In the genomic region with DNA sequence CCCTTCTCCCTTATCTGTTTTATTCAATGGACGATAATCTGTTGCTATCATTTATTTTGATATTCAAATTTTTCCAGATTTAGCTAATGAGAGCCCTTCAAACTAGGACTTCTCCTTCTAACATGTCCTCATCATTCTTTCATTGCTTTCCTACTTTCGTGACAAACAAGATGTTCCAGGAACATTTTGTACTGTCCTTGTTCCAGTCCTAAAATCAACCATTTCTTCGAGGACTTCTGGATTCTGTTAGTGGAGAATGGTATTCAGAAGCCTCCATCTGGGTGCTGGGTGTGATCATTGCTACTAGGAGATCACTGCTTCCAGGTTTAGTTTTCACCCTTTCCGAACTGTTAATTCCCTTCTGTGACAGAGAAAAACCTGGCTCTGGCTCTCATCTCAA, we compare ENCODE assay signal across 2 cellular contexts.
TF ChIP-seq lines count a peak whose summit lies in the region.

No MANE protein-coding gene starts in this region.

TF ChIP-seq in GM23338, 12 proteins besides CTCF, POLR2A, EP300 and RAD21:
- TF ChIP-seq, protein P1, sequence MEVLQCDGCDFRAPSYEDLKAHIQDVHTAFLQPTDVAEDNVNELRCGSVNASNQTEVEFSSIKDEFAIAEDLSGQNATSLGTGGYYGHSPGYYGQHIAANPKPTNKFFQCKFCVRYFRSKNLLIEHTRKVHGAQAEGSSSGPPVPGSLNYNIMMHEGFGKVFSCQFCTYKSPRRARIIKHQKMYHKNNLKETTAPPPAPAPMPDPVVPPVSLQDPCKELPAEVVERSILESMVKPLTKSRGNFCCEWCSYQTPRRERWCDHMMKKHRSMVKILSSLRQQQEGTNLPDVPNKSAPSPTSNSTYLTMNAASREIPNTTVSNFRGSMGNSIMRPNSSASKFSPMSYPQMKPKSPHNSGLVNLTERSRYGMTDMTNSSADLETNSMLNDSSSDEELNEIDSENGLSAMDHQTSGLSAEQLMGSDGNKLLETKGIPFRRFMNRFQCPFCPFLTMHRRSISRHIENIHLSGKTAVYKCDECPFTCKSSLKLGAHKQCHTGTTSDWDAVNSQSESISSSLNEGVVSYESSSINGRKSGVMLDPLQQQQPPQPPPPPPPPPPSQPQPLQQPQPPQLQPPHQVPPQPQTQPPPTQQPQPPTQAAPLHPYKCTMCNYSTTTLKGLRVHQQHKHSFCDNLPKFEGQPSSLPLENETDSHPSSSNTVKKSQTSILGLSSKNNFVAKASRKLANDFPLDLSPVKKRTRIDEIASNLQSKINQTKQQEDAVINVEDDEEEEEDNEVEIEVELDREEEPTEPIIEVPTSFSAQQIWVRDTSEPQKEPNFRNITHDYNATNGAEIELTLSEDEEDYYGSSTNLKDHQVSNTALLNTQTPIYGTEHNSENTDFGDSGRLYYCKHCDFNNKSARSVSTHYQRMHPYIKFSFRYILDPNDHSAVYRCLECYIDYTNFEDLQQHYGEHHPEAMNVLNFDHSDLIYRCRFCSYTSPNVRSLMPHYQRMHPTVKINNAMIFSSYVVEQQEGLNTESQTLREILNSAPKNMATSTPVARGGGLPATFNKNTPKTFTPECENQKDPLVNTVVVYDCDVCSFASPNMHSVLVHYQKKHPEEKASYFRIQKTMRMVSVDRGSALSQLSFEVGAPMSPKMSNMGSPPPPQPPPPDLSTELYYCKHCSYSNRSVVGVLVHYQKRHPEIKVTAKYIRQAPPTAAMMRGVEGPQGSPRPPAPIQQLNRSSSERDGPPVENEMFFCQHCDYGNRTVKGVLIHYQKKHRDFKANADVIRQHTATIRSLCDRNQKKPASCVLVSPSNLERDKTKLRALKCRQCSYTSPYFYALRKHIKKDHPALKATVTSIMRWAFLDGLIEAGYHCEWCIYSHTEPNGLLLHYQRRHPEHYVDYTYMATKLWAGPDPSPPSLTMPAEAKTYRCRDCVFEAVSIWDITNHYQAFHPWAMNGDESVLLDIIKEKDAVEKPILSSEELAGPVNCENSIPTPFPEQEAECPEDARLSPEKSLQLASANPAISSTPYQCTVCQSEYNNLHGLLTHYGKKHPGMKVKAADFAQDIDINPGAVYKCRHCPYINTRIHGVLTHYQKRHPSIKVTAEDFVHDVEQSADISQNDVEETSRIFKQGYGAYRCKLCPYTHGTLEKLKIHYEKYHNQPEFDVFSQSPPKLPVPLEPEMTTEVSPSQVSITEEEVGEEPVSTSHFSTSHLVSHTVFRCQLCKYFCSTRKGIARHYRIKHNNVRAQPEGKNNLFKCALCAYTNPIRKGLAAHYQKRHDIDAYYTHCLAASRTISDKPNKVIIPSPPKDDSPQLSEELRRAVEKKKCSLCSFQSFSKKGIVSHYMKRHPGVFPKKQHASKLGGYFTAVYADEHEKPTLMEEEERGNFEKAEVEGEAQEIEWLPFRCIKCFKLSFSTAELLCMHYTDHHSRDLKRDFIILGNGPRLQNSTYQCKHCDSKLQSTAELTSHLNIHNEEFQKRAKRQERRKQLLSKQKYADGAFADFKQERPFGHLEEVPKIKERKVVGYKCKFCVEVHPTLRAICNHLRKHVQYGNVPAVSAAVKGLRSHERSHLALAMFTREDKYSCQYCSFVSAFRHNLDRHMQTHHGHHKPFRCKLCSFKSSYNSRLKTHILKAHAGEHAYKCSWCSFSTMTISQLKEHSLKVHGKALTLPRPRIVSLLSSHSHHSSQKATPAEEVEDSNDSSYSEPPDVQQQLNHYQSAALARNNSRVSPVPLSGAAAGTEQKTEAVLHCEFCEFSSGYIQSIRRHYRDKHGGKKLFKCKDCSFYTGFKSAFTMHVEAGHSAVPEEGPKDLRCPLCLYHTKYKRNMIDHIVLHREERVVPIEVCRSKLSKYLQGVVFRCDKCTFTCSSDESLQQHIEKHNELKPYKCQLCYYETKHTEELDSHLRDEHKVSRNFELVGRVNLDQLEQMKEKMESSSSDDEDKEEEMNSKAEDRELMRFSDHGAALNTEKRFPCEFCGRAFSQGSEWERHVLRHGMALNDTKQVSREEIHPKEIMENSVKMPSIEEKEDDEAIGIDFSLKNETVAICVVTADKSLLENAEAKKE (CRISPR knock-in tag; IDR thresholded peaks at IDR 0.05), result no peak
- TF ChIP-seq, protein P2, sequence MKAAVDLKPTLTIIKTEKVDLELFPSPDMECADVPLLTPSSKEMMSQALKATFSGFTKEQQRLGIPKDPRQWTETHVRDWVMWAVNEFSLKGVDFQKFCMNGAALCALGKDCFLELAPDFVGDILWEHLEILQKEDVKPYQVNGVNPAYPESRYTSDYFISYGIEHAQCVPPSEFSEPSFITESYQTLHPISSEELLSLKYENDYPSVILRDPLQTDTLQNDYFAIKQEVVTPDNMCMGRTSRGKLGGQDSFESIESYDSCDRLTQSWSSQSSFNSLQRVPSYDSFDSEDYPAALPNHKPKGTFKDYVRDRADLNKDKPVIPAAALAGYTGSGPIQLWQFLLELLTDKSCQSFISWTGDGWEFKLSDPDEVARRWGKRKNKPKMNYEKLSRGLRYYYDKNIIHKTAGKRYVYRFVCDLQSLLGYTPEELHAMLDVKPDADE (IDR thresholded peaks at IDR 0.05), result no peak
- TF ChIP-seq ZNF114 (CRISPR knock-in tag; IDR thresholded peaks at IDR 0.05) (no peak), NANOG (IDR thresholded peaks at IDR 0.05; ENCODE audit: borderline replicate concordance) (no peak), EZH2 (IDR thresholded peaks at IDR 0.05; ENCODE audit: low read depth, unreplicated experiment) (no peak), ZNF331 (CRISPR knock-in tag; IDR thresholded peaks at IDR 0.05; ENCODE audit: low read depth) (no peak), CREB1 (CRISPR knock-in tag; IDR thresholded peaks at IDR 0.05; ENCODE audit: low read depth) (no peak), EZH2phosphoT487 (IDR thresholded peaks at IDR 0.05; ENCODE audit: unreplicated experiment) (no peak), STAT1 (IDR thresholded peaks at IDR 0.05; ENCODE audit: unreplicated experiment) (no peak)
- TF ChIP-seq, protein P3, sequence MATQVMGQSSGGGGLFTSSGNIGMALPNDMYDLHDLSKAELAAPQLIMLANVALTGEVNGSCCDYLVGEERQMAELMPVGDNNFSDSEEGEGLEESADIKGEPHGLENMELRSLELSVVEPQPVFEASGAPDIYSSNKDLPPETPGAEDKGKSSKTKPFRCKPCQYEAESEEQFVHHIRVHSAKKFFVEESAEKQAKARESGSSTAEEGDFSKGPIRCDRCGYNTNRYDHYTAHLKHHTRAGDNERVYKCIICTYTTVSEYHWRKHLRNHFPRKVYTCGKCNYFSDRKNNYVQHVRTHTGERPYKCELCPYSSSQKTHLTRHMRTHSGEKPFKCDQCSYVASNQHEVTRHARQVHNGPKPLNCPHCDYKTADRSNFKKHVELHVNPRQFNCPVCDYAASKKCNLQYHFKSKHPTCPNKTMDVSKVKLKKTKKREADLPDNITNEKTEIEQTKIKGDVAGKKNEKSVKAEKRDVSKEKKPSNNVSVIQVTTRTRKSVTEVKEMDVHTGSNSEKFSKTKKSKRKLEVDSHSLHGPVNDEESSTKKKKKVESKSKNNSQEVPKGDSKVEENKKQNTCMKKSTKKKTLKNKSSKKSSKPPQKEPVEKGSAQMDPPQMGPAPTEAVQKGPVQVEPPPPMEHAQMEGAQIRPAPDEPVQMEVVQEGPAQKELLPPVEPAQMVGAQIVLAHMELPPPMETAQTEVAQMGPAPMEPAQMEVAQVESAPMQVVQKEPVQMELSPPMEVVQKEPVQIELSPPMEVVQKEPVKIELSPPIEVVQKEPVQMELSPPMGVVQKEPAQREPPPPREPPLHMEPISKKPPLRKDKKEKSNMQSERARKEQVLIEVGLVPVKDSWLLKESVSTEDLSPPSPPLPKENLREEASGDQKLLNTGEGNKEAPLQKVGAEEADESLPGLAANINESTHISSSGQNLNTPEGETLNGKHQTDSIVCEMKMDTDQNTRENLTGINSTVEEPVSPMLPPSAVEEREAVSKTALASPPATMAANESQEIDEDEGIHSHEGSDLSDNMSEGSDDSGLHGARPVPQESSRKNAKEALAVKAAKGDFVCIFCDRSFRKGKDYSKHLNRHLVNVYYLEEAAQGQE (IDR thresholded peaks at IDR 0.05; ENCODE audit: unreplicated experiment), result no peak

TF ChIP-seq in WTC11, 78 proteins besides CTCF, POLR2A, EP300 and RAD21 (continued from another document):
- TF ChIP-seq, protein P4, sequence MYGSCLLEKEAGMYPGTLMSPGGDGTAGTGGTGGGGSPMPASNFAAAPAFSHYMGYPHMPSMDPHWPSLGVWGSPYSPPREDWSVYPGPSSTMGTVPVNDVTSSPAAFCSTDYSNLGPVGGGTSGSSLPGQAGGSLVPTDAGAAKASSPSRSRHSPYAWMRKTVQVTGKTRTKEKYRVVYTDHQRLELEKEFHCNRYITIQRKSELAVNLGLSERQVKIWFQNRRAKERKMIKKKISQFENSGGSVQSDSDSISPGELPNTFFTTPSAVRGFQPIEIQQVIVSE (CRISPR knock-in tag; IDR thresholded peaks at IDR 0.05; ENCODE audit: borderline replicate concordance), result no peak
- no peak for TF ChIP-seq KAT7 (CRISPR knock-in tag; IDR thresholded peaks at IDR 0.05; ENCODE audit: borderline replicate concordance)
- no peak for TF ChIP-seq NR3C1 (CRISPR knock-in tag; conservative IDR thresholded peaks at IDR 0.05; ENCODE audit: low read depth)
- no peak for TF ChIP-seq SOX15 (CRISPR knock-in tag; IDR thresholded peaks at IDR 0.05)
- TF ChIP-seq NFE2L1 (CRISPR knock-in tag; IDR thresholded peaks at IDR 0.05), result no peak
- no peak for TF ChIP-seq CREB1 (CRISPR knock-in tag; IDR thresholded peaks at IDR 0.05)
- TF ChIP-seq GABPB1 (CRISPR knock-in tag; IDR thresholded peaks at IDR 0.05), result no peak
- TF ChIP-seq, protein P5, sequence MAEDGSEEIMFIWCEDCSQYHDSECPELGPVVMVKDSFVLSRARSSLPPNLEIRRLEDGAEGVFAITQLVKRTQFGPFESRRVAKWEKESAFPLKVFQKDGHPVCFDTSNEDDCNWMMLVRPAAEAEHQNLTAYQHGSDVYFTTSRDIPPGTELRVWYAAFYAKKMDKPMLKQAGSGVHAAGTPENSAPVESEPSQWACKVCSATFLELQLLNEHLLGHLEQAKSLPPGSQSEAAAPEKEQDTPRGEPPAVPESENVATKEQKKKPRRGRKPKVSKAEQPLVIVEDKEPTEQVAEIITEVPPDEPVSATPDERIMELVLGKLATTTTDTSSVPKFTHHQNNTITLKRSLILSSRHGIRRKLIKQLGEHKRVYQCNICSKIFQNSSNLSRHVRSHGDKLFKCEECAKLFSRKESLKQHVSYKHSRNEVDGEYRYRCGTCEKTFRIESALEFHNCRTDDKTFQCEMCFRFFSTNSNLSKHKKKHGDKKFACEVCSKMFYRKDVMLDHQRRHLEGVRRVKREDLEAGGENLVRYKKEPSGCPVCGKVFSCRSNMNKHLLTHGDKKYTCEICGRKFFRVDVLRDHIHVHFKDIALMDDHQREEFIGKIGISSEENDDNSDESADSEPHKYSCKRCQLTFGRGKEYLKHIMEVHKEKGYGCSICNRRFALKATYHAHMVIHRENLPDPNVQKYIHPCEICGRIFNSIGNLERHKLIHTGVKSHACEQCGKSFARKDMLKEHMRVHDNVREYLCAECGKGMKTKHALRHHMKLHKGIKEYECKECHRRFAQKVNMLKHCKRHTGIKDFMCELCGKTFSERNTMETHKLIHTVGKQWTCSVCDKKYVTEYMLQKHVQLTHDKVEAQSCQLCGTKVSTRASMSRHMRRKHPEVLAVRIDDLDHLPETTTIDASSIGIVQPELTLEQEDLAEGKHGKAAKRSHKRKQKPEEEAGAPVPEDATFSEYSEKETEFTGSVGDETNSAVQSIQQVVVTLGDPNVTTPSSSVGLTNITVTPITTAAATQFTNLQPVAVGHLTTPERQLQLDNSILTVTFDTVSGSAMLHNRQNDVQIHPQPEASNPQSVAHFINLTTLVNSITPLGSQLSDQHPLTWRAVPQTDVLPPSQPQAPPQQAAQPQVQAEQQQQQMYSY (CRISPR knock-in tag; IDR thresholded peaks at IDR 0.05), result no peak
- TF ChIP-seq NFYB (CRISPR knock-in tag; conservative IDR thresholded peaks at IDR 0.05; ENCODE audit: low read depth), result no peak
